ENCODE assay signal across 8 cellular contexts in the genomic region with DNA sequence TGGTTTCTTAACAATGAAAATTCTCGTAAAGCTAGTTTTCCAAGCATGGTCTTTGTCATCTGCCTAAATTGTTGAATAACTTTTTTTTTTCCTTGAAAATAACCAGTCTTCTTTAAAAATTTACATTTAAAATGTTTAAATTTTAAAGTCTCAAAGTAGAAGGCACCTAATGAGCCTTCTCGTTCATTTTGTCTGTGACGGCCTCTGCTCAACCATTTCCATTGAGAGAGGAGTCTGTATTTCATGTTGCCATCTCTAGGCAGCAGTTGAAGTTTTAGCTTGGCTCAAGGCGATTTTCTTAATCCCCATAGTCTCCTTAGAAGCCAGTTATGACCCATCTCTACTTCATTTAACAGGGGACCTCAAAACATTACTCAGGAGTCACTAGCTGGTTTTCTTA.
"Had no signal": no experiment of that assay in that cellular context is flagged by ENCODE, and none has a peak within 500 bp of the region (broad histone marks: within the 10 kb centered on the region; RNA-seq: fewer than 3 reads in every experiment).

No MANE protein-coding gene starts in this region.

- H3K27ac Mint-ChIP-seq: GM23338, HFFc6 had no signal

- H3K4me3 ChIP-seq: GM23248, GM23338 had no signal

- H3K9me3 Mint-ChIP-seq: GM23338, H9, HFFc6 had no signal

- H3K27ac ChIP-seq: GM23248 had no signal

- H2AFZ ChIP-seq: GM23248, GM23338 had no signal

- H3K4me2 ChIP-seq: GM23338 had no signal

- ATAC-seq: GM23338, HCT116 had no signal

- H3K9ac ChIP-seq: GM23248 had no signal

- H3K4me3 Mint-ChIP-seq: GM23338, H9, HFFc6 had no signal

- DNase-seq: GM23248, GOT3, H7, H9, HCEC 1CT, HFFc6 had no signal
